ENCODE assay signal across 11 cellular contexts in the genomic region with DNA sequence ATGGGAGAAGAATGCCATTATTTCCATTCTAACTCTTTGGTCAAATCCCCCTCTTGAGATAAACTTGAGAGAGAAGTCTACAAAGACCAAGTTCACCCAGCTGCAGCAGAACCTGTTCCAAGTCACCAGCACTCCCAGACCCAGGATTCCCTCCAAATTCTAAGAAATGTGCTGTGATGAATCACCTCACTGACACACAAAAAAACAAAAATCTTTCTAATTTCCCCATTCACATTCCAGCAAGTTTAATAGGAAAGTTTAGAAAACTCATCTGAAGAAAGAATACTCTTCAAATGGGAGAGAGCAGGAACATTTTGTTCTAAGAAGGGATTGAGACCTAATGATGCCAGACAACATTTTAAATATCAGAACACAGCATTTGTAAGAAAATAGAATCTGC.
DNase-seq lines count a peak whose midpoint lies in the region; FAIRE-seq and TF ChIP-seq lines count a peak whose summit lies in the region.
"Had no signal": no experiment of that assay in that cellular context is flagged by ENCODE, and none has a peak within 500 bp of the region (broad histone marks: within the 10 kb centered on the region; RNA-seq: fewer than 3 reads in every experiment).

No MANE protein-coding gene starts in this region.

- no peak for TF ChIP-seq EP300 in esophagus muscularis mucosa (IDR thresholded peaks at IDR 0.05)
- no peak for TF ChIP-seq EP300 in transverse colon (IDR thresholded peaks at IDR 0.05; ENCODE audit: low read depth)

- H3K27me3 ChIP-seq in esophagus muscularis mucosa (no peaks in the 10 kb centered on the region), transverse colon (no peaks in the 10 kb centered on the region)

- no peak for TF ChIP-seq POLR2A in esophagus muscularis mucosa (IDR thresholded peaks at IDR 0.05; ENCODE audit: low read depth)
- TF ChIP-seq POLR2A in transverse colon (IDR thresholded peaks at IDR 0.05): no peak

- DNase-seq in HT1080 (ENCODE audit: low read depth) (peak; percentile 53), esophagus muscularis mucosa (ENCODE audit: extremely low spot score) (no peak), mesothelial cell of epicardium (ENCODE audit: low spot score in 2 of 2, unreplicated experiment in 2 of 2) (no peak), transverse colon (no peak), D721Med (ENCODE audit: insufficient read length, low spot score) (no peak), type B pancreatic cell (ENCODE audit: extremely low spot score, unreplicated experiment) (no peak), Kasumi-1 (lab: John Stamatoyannopoulos, UW) (no peak)
- DNase-seq: activated naive CD8-positive, alpha-beta T cell treated with anti-CD3 and anti-CD28 coated beads for 36 hours; effector CD4-positive, alpha-beta T cell; PC-9; small intestine had no signal

- H3K27me3 Mint-ChIP-seq in mesothelial cell of epicardium (ENCODE audit: low read depth) (no peaks in the 10 kb centered on the region), type B pancreatic cell (peaks cover 4% of the 10 kb centered on the region)
- H3K27me3 Mint-ChIP-seq: activated naive CD8-positive, alpha-beta T cell treated with anti-CD3 and anti-CD28 coated beads for 36 hours had no signal

- H3K4me1 Mint-ChIP-seq in mesothelial cell of epicardium (peaks cover 3% of the 10 kb centered on the region), type B pancreatic cell (ENCODE audit: unreplicated experiment) (peaks cover 11% of the 10 kb centered on the region)
- H3K4me1 Mint-ChIP-seq: activated naive CD8-positive, alpha-beta T cell treated with anti-CD3 and anti-CD28 coated beads for 36 hours had no signal

- no peaks in the 10 kb centered on the region for H3K9me3 ChIP-seq in esophagus muscularis mucosa
- H3K9me3 ChIP-seq in transverse colon: no peaks in the 10 kb centered on the region

- H3K36me3 ChIP-seq in esophagus muscularis mucosa: no peaks in the 10 kb centered on the region
- no peaks in the 10 kb centered on the region for H3K36me3 ChIP-seq in transverse colon

- peak overlapping the region; percentile 70 to 78 (median 74) for H3K27ac ChIP-seq in esophagus muscularis mucosa (replicated peaks in 1 of 4)
- H3K27ac ChIP-seq in transverse colon: peak overlapping the region in 3 of 4 donors; percentile 36 to 64 (median 49)
- H3K27ac ChIP-seq: PC-9 had no signal

- H3K27ac Mint-ChIP-seq in mesothelial cell of epicardium (peak overlapping the region; percentile 48), type B pancreatic cell (no peak overlapping the region)
- H3K27ac Mint-ChIP-seq: activated naive CD8-positive, alpha-beta T cell treated with anti-CD3 and anti-CD28 coated beads for 36 hours had no signal

- FAIRE-seq in D721Med (lab: Jason Lieb, UNC): no peak
- FAIRE-seq: small intestine had no signal

- H3K9me3 Mint-ChIP-seq in mesothelial cell of epicardium (peaks cover 6% of the 10 kb centered on the region), type B pancreatic cell (no peaks in the 10 kb centered on the region)
- H3K9me3 Mint-ChIP-seq: activated naive CD8-positive, alpha-beta T cell treated with anti-CD3 and anti-CD28 coated beads for 36 hours had no signal

- H3K4me1 ChIP-seq in esophagus muscularis mucosa: peaks cover 11 to 82% (median 60%) of the 10 kb centered on the region in 4 donors
- peaks cover 0 to 13% (median 0%) of the 10 kb centered on the region in 4 donors for H3K4me1 ChIP-seq in transverse colon

- no peak for TF ChIP-seq CTCF in esophagus muscularis mucosa (IDR thresholded peaks at IDR 0.05)
- TF ChIP-seq CTCF in mesothelial cell of epicardium (IDR thresholded peaks at IDR 0.05; ENCODE audit: unreplicated experiment): no peak
- TF ChIP-seq CTCF in transverse colon (IDR thresholded peaks at IDR 0.05): no peak
- no peak for TF ChIP-seq CTCF in D721Med (IDR thresholded peaks at IDR 0.05; ENCODE audit: insufficient read depth, missing control alignments)
- TF ChIP-seq CTCF in type B pancreatic cell (conservative IDR thresholded peaks at IDR 0.05): no peak

- no peak overlapping the region for H3K4me3 Mint-ChIP-seq in mesothelial cell of epicardium
- no peak overlapping the region for H3K4me3 Mint-ChIP-seq in type B pancreatic cell
- H3K4me3 Mint-ChIP-seq: activated naive CD8-positive, alpha-beta T cell treated with anti-CD3 and anti-CD28 coated beads for 36 hours had no signal

- in situ Hi-C loops in transverse colon (cut with MboI; ENCODE audit: low pct_ligation_motif_present in 1 of 4, low pct_unique_long_range_greater_than_20kb in 1 of 4, low sequenced_read_pairs in 3 of 4): loop anchor here in 3 of 4 donors (10.0 to 25.0 kb wide), 2 partner anchors 507 to 509 kb away; no protein-coding TSS in a partner anchor

- intact Hi-C loops in esophagus muscularis mucosa (cut with DNase I) (loop anchor here (10.0 kb wide), 1 partner anchor 539 kb away; no protein-coding TSS in a partner anchor), transverse colon (cut with DNase I; ENCODE audit: low total_unique reads) (loop anchor here (10.0 kb wide), 2 partner anchors 209 to 509 kb away; a partner anchor contains a TSS)

- H3K36me3 Mint-ChIP-seq in mesothelial cell of epicardium: no peaks in the 10 kb centered on the region
- H3K36me3 Mint-ChIP-seq in type B pancreatic cell: no peaks in the 10 kb centered on the region
- H3K36me3 Mint-ChIP-seq: activated naive CD8-positive, alpha-beta T cell treated with anti-CD3 and anti-CD28 coated beads for 36 hours had no signal

- H3K4me3 ChIP-seq in esophagus muscularis mucosa (no peak overlapping the region), transverse colon (no peak overlapping the region)
- H3K4me3 ChIP-seq: PC-9 had no signal
